In genomic region chr12:57611810-57612710, GRCh38 we compare ENCODE assay signal across 9 cellular contexts. TPM values are rescaled to one million over a fixed set of nuclear protein-coding genes. Genes with fewer than 3 reads are reported as not detected.
DNase-seq lines count a peak whose midpoint lies in the region; ATAC-seq lines count a peak whose summit lies in the region.
"Had no signal": no experiment of that assay in that cellular context is flagged by ENCODE, and none has a peak within 500 bp of the region (broad histone marks: within the 10 kb centered on the region; RNA-seq: fewer than 3 reads in every experiment).

No MANE protein-coding gene starts in this region.

- no peaks in the 10 kb centered on the region for H3K9me3 ChIP-seq in SK-N-MC (ENCODE audit: low read depth, low read length)
- H3K9me3 ChIP-seq in right cardiac atrium (ENCODE audit: control insufficient read depth, low read length): no peaks in the 10 kb centered on the region

- peak; percentile 11 for DNase-seq in NCI-H2227 (lab: John Stamatoyannopoulos, UW; ENCODE audit: unreplicated experiment)
- DNase-seq in NCI-H2227 treated with DMSO at 0.1 percent for 48 hours (lab: John Stamatoyannopoulos, UW): no peak
- DNase-seq in SK-N-MC (ENCODE audit: low read depth, low spot score): no peak
- DNase-seq in right cardiac atrium: peak in 1 of 3 donors; percentile 49
- DNase-seq in stimulated activated naive CD8-positive, alpha-beta T cell treated with anti-CD3 and anti-CD28 coated beads, Interleukin-15, amount 100 ng/mL, for 72 hours: no peak
- DNase-seq in NCI-H128 (lab: John Stamatoyannopoulos, UW; ENCODE audit: unreplicated experiment): no peak
- no peak for DNase-seq in DMS53 treated with DMSO at 0.1 percent for 48 hours (lab: John Stamatoyannopoulos, UW; ENCODE audit: unreplicated experiment)
- DNase-seq in head of caudate nucleus: no peak

- H3K4me3 ChIP-seq in SK-N-MC (peak overlapping the region; percentile 92), right cardiac atrium (ENCODE audit: low read length) (peak overlapping the region; percentile 78)

- H3K4me1 ChIP-seq in right cardiac atrium (ENCODE audit: control insufficient read depth, insufficient read depth, low read length): peaks cover 2% of the 10 kb centered on the region

- peak overlapping the region; percentile 88 for H3K9ac ChIP-seq in SK-N-MC (ENCODE audit: insufficient read length)

- ATAC-seq in right cardiac atrium: no peak
- ATAC-seq in stimulated activated naive CD8-positive, alpha-beta T cell treated with anti-CD3 and anti-CD28 coated beads, Interleukin-15, amount 100 ng/mL, for 72 hours: no peak

- peaks cover 67% of the 10 kb centered on the region for H3K27me3 Mint-ChIP-seq in stimulated activated naive CD8-positive, alpha-beta T cell treated with anti-CD3 and anti-CD28 coated beads, Interleukin-15, amount 100 ng/mL, for 72 hours

- intact Hi-C loops in right cardiac atrium (cut with DNase I) (no loop called here), head of caudate nucleus (cut with DNase I) (no loop called here)

- H3K27ac ChIP-seq in SK-N-MC (peak overlapping the region; percentile 62; the same call in 1 of the 2 replicates), right cardiac atrium (ENCODE audit: low read length) (no peak overlapping the region)
- H3K27ac ChIP-seq: HL-60 had no signal

- no peaks in the 10 kb centered on the region for H3K27me3 ChIP-seq in right cardiac atrium (ENCODE audit: control insufficient read depth, insufficient read depth)

- H3K4me3 Mint-ChIP-seq in stimulated activated naive CD8-positive, alpha-beta T cell treated with anti-CD3 and anti-CD28 coated beads, Interleukin-15, amount 100 ng/mL, for 72 hours: peak overlapping the region; percentile 58 to 68

- no peak overlapping the region for H3K27ac Mint-ChIP-seq in stimulated activated naive CD8-positive, alpha-beta T cell treated with anti-CD3 and anti-CD28 coated beads, Interleukin-15, amount 100 ng/mL, for 72 hours

- peaks cover 21% of the 10 kb centered on the region for H3K4me1 Mint-ChIP-seq in stimulated activated naive CD8-positive, alpha-beta T cell treated with anti-CD3 and anti-CD28 coated beads, Interleukin-15, amount 100 ng/mL, for 72 hours

- H3K9me3 Mint-ChIP-seq in stimulated activated naive CD8-positive, alpha-beta T cell treated with anti-CD3 and anti-CD28 coated beads, Interleukin-15, amount 100 ng/mL, for 72 hours: no peaks in the 10 kb centered on the region

- 10% methylated on average over 23 of the region's 27 CpGs for WGBS in right cardiac atrium

- peaks cover 13% of the 10 kb centered on the region; the same call in 1 of the 2 replicates for H3K36me3 ChIP-seq in SK-N-MC (ENCODE audit: insufficient read depth, low read length)

RNA-seq across cellular contexts. Expression of gene ARHGEF25, which starts 0.8 kb away (rescaled TPM):
- 10 to 100 TPM; 14.0 to 22.6 (median 18.1) TPM for total RNA-seq in right cardiac atrium
- polyA plus RNA-seq in right cardiac atrium: 21.3 TPM

RNA-seq across cellular contexts. Expression of gene DTX3, which starts 7.4 kb away (rescaled TPM):
- 10 to 100 TPM; 29.3 to 44.6 (median 38.1) TPM for total RNA-seq in right cardiac atrium
- polyA plus RNA-seq in right cardiac atrium: 28.9 TPM

RNA-seq across cellular contexts. Expression of gene B4GALNT1, which starts 20.9 kb away (rescaled TPM):
- total RNA-seq in right cardiac atrium: 1 to 10 TPM; 1.2 to 2.5 (median 2.2) TPM
- polyA plus RNA-seq in right cardiac atrium: 3.3 TPM

RNA-seq across cellular contexts. Expression of gene PIP4K2C, which starts 21.1 kb away (rescaled TPM):
- total RNA-seq in right cardiac atrium: 10 to 100 TPM; 14.9 to 17.1 (median 15.6) TPM
- polyA plus RNA-seq in right cardiac atrium: 8.7 TPM
